9 cellular contexts compared by ENCODE assay signal in genomic region chr19:11551603-11552235, GRCh38. TPM values are rescaled to one million over a fixed set of nuclear protein-coding genes. Genes with fewer than 3 reads are reported as not detected.
DNase-seq lines count a peak whose midpoint lies in the region; ATAC-seq and TF ChIP-seq lines count a peak whose summit lies in the region.
"Had no signal": no experiment of that assay in that cellular context is flagged by ENCODE, and none has a peak within 500 bp of the region (broad histone marks: within the 10 kb centered on the region; RNA-seq: fewer than 3 reads in every experiment).

No MANE protein-coding gene starts in this region.

- H3K27ac ChIP-seq in hepatocyte (no peak overlapping the region), thoracic aorta (peak overlapping the region in 1 of 2 donors; percentile 65)

- no peaks in the 10 kb centered on the region for H3K9me2 ChIP-seq in hepatocyte (replicated peaks; ENCODE audit: insufficient read depth)

- 87% methylated on average over 25 of the region's 26 CpGs for WGBS in hepatocyte (ENCODE audit: low lambda C conversion rate, missing lambda C conversion rate)

- peaks cover 7% of the 10 kb centered on the region for H4K20me1 ChIP-seq in hepatocyte (ENCODE audit: insufficient read depth, poor library complexity, severe bottlenecking)

- H3K4me1 ChIP-seq in hepatocyte (ENCODE audit: insufficient read depth) (no peaks in the 10 kb centered on the region), thoracic aorta (ENCODE audit: control insufficient read depth in 1 of 2, low read depth in 2 of 2) (peaks cover 0 to 2% of the 10 kb centered on the region in 2 donors)

- H3K9me3 ChIP-seq in hepatocyte (ENCODE audit: low read depth), result no peaks in the 10 kb centered on the region
- H3K9me3 ChIP-seq in thoracic aorta, result no peaks in the 10 kb centered on the region

- H3K4me3 ChIP-seq in hepatocyte (no peak overlapping the region), thoracic aorta (peak overlapping the region; percentile 10)

- ATAC-seq in SK-N-SH treated with all-trans-retinoic acid at 6 μM for 48 hours (peak; percentile 80), thoracic aorta (ENCODE audit: insufficient number of reproducible peaks, low FRiP score, low read depth) (no peak), esophagus mucosa (no peak)

- DNase-seq in NCI-H82 (lab: John Stamatoyannopoulos, UW), result peak; percentile 19
- DNase-seq in NCI-H82 treated with DMSO at 0.1 percent for 48 hours (lab: John Stamatoyannopoulos, UW; ENCODE audit: unreplicated experiment), result no peak
- no peak for DNase-seq in hepatocyte (ENCODE audit: low spot score)
- no peak for DNase-seq in thoracic aorta (ENCODE audit: low spot score)
- no peak for DNase-seq in NCI-H2081 treated with DMSO at 0.1 percent for 48 hours (lab: John Stamatoyannopoulos, UW)
- DNase-seq in ACHN, result no peak
- DNase-seq: NCI-H345 had no signal

- H3K4me2 ChIP-seq in hepatocyte, result no peak overlapping the region

- H3K27me3 ChIP-seq in hepatocyte (no peaks in the 10 kb centered on the region), thoracic aorta (replicated peaks; ENCODE audit: insufficient read depth) (no peaks in the 10 kb centered on the region)

- TF ChIP-seq CTCF in hepatocyte (IDR thresholded peaks at IDR 0.05; ENCODE audit: poor library complexity), result peak; percentile 10
- no peak for TF ChIP-seq CTCF in thoracic aorta (IDR thresholded peaks at IDR 0.05)

- no peaks in the 10 kb centered on the region for H3K36me3 ChIP-seq in hepatocyte (replicated peaks; ENCODE audit: insufficient read depth, low read depth)
- H3K36me3 ChIP-seq in thoracic aorta, result peaks cover 62% of the 10 kb centered on the region

- in situ Hi-C loops in ACHN (cut with HindIII; ENCODE audit: low pct_ligation_motif_present, low pct_unique_long_range_greater_than_20kb, low sequenced_read_pairs), result no loop called here

- no peak overlapping the region for H2AFZ ChIP-seq in hepatocyte

- H3K79me2 ChIP-seq in hepatocyte, result peaks cover 9% of the 10 kb centered on the region

TF ChIP-seq in SK-N-SH treated with all-trans-retinoic acid at 6 μM for 48 hours, 23 proteins besides CTCF, POLR2A, EP300 and RAD21:
- TF ChIP-seq ZNF70 (CRISPR knock-in tag; IDR thresholded peaks at IDR 0.05) (no peak), CSRNP3 (CRISPR knock-in tag; IDR thresholded peaks at IDR 0.05) (no peak), OSR1 (CRISPR knock-in tag; IDR thresholded peaks at IDR 0.05) (no peak), PPARA (CRISPR knock-in tag; IDR thresholded peaks at IDR 0.05; ENCODE audit: borderline replicate concordance) (no peak)

RNA-seq across cellular contexts. Expression of gene ELOF1, which starts 7.3 kb away (rescaled TPM):
- total RNA-seq in hepatocyte (28.1 and 30.3 TPM in 2 replicates), thoracic aorta (10 to 100 TPM; 24.3 to 36.6 TPM), esophagus mucosa (34.9 TPM)
- 72.6 and 81.1 TPM in 2 replicates for polyA plus RNA-seq in hepatocyte

RNA-seq across cellular contexts. Expression of gene CNN1, which starts 13.1 kb away (rescaled TPM):
- total RNA-seq in hepatocyte (12.1 and 20.1 TPM in 2 replicates), thoracic aorta (1,000 to 10,000 TPM in 1 of 2 donors, 100 to 1,000 TPM in 1; 703 to 1,224 TPM), esophagus mucosa (8.3 TPM)
- 12.6 and 12.9 TPM in 2 replicates for polyA plus RNA-seq in hepatocyte

RNA-seq across cellular contexts. Expression of gene ECSIT, which starts 22.8 kb away (rescaled TPM):
- 32.5 and 36.3 TPM in 2 replicates for total RNA-seq in hepatocyte
- 23.2 and 26.3 TPM in 2 replicates for polyA plus RNA-seq in hepatocyte
- 10 to 100 TPM; 40.4 to 44.1 TPM for total RNA-seq in thoracic aorta
- total RNA-seq in esophagus mucosa, result 32.8 TPM

RNA-seq across cellular contexts. Expression of gene ACP5, which starts 25.7 kb away (rescaled TPM):
- total RNA-seq in hepatocyte (16.6 and 18.1 TPM in 2 replicates), thoracic aorta (10 to 100 TPM in 1 of 2 donors, 1 to 10 TPM in 1; 1.6 to 14.6 TPM), esophagus mucosa (34.6 TPM)
- polyA plus RNA-seq in hepatocyte, result 6.5 and 7.2 TPM in 2 replicates

RNA-seq across cellular contexts. Expression of gene ZNF627, which starts 45.6 kb away (rescaled TPM):
- 20.7 and 21.2 TPM in 2 replicates for total RNA-seq in hepatocyte
- 7.8 and 12.5 TPM in 2 replicates for polyA plus RNA-seq in hepatocyte
- 10 to 100 TPM in 1 of 2 donors, 1 to 10 TPM in 1; 5.6 to 13.1 TPM for total RNA-seq in thoracic aorta
- total RNA-seq in esophagus mucosa, result 4.1 TPM

Comparison
In these comparisons a context has a peak if more than half of its experiments do, and no peak if none do; other contexts are left out.
1. RNA of gene CNN1, which starts 13.1 kb away (total RNA-seq): 703 to 1,224 TPM in thoracic aorta; 12.1 to 20.1 TPM in hepatocyte and 8.3 TPM in esophagus mucosa (single experiment); every median in the first group is over 10 times any median in the second.